1 cellular context compared by ENCODE assay signal in the genomic region with DNA sequence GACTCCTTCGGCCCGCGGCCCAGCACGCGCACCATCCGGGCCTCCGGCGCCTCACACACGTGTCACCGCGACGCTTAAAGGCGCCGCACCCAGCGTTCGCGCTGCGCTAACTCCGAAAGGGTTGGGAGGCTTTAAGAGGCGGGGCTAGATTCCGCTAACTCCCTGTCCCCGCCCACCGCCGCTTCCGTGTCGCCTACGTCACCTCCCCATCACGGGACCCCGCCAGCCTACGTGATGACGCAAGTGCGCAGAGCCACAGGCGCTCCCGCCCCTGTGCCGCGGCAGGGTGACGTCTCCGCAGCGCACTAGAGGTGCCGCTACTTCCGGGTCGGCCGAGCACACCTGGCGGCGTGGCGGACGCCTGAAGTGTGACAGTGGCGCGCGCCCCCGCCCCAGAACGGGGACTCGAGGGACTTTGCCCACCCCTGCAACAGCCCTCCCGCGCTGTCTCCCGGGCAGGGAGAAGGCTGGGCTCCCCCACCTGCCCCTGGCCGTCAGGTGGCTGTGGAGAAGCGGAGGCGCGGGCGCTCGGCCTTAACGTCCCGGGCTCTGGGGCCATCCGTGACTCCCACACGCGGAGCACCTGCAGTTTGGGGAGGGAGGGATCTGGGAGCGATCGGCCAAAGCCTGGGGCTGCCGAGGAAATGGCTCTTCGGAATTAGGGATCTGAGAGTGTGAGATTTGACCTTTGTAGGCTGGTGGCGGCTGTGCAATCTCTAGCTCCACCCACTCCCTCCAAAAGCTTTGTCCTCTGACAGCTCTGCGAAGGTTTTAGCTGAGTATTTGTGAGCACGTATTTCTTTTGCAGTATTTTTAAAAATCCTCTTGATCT.
TF ChIP-seq lines count a peak whose summit lies in the region.

A gene (minus strand): TSS at position 35 of the 832 bp plus-strand sequence. CDS start 4,451 bp downstream, outside the sequence.

TF ChIP-seq in K562, 482 proteins besides CTCF, POLR2A, EP300 and RAD21 (continued from another document and continues in another):
- TF ChIP-seq, protein P1, sequence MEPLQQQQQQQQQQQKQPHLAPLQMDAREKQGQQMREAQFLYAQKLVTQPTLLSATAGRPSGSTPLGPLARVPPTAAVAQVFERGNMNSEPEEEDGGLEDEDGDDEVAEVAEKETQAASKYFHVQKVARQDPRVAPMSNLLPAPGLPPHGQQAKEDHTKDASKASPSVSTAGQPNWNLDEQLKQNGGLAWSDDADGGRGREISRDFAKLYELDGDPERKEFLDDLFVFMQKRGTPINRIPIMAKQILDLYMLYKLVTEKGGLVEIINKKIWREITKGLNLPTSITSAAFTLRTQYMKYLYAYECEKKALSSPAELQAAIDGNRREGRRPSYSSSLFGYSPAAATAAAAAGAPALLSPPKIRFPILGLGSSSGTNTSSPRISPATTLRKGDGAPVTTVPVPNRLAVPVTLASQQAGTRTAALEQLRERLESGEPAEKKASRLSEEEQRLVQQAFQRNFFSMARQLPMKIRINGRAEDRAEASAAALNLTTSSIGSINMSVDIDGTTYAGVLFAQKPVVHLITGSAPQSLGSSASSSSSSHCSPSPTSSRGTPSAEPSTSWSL (CRISPR knock-in tag; IDR thresholded peaks at IDR 0.05; ENCODE audit: borderline replicate concordance) = no peak; the same call in 1 of the 2 replicates
- TF ChIP-seq CXXC5 (CRISPR knock-in tag; IDR thresholded peaks at IDR 0.05) = peak; percentile 97
- peak; percentile 92 for TF ChIP-seq GTF2E2 (tag; IDR thresholded peaks at IDR 0.05)
- TF ChIP-seq HNRNPL (IDR thresholded peaks at IDR 0.05; ENCODE audit: low read depth, low read length) = 0 out of 2 replicates have a peak, but pooled peaks have one; percentile 4
- peak; percentile 90 for TF ChIP-seq MTA1 (IDR thresholded peaks at IDR 0.05; ENCODE audit: borderline replicate concordance)
- TF ChIP-seq ETV5 (CRISPR knock-in tag; IDR thresholded peaks at IDR 0.05; ENCODE audit: low read depth) = peak; percentile 63; the same call in 1 of the 2 replicates
- peak; percentile 98 for TF ChIP-seq ELF2 (CRISPR knock-in tag; IDR thresholded peaks at IDR 0.05)
- TF ChIP-seq, protein P2, sequence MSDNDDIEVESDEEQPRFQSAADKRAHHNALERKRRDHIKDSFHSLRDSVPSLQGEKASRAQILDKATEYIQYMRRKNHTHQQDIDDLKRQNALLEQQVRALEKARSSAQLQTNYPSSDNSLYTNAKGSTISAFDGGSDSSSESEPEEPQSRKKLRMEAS (CRISPR knock-in tag; IDR thresholded peaks at IDR 0.05) = peak; percentile 91
- peak; percentile 31; the same call in 1 of the 2 replicates for TF ChIP-seq GATAD2A (IDR thresholded peaks at IDR 0.05)
- no peak for TF ChIP-seq SREBF2 (CRISPR knock-in tag; IDR thresholded peaks at IDR 0.05)
- TF ChIP-seq, protein P3, sequence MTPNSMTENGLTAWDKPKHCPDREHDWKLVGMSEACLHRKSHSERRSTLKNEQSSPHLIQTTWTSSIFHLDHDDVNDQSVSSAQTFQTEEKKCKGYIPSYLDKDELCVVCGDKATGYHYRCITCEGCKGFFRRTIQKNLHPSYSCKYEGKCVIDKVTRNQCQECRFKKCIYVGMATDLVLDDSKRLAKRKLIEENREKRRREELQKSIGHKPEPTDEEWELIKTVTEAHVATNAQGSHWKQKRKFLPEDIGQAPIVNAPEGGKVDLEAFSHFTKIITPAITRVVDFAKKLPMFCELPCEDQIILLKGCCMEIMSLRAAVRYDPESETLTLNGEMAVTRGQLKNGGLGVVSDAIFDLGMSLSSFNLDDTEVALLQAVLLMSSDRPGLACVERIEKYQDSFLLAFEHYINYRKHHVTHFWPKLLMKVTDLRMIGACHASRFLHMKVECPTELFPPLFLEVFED (CRISPR knock-in tag; conservative IDR thresholded peaks at IDR 0.05) = 0 out of 2 replicates have a peak, but pooled peaks have one; percentile 20
- peak; percentile 99 for TF ChIP-seq ATF7 (IDR thresholded peaks at IDR 0.05)
- no peak for TF ChIP-seq NELFE (IDR thresholded peaks at IDR 0.05; ENCODE audit: insufficient read depth, insufficient read length)
- TF ChIP-seq RHOXF2B (CRISPR knock-in tag; conservative IDR thresholded peaks at IDR 0.05) = no peak
- TF ChIP-seq TBP (optimal IDR thresholded peaks at IDR 0.05; ENCODE audit: low read depth, low read length) = peak; percentile 83
- TF ChIP-seq RBFOX2 (IDR thresholded peaks at IDR 0.05; ENCODE audit: low read depth, low read length) = peak; percentile 91
- TF ChIP-seq SP1 (CRISPR knock-in tag; IDR thresholded peaks at IDR 0.05) = peak; percentile 100
- peak; percentile 94 for TF ChIP-seq POLR2G (IDR thresholded peaks at IDR 0.05; ENCODE audit: low read depth, low read length)
- peak; percentile 82; the same call in 1 of the 2 replicates for TF ChIP-seq ZNF232 (CRISPR knock-in tag; IDR thresholded peaks at IDR 0.05)
- TF ChIP-seq TRIM24 (IDR thresholded peaks at IDR 0.05) = peak in 1 of 2 experiments; percentile 21; a peak in 1 of 4 replicates
- peak in 1 of 2 experiments; percentile 73; a peak in 2 of 4 replicates for TF ChIP-seq SRF (CRISPR knock-in tag; IDR thresholded peaks at IDR 0.05)
- peak; percentile 90 for TF ChIP-seq KHSRP (IDR thresholded peaks at IDR 0.05)
- peak; percentile 96 for TF ChIP-seq CEBPG (CRISPR knock-in tag; IDR thresholded peaks at IDR 0.05)
- peak; percentile 92 to 97 for TF ChIP-seq CEBPG (tag; conservative IDR thresholded peaks at IDR 0.05 in 1 of 2, IDR thresholded peaks at IDR 0.05 in 1 of 2)
- TF ChIP-seq RNF2 (IDR thresholded peaks at IDR 0.05) = peak; percentile 79
- peak; percentile 13; the same call in 1 of the 2 replicates for TF ChIP-seq HIVEP1 (CRISPR knock-in tag; IDR thresholded peaks at IDR 0.05)
- TF ChIP-seq EP400 (IDR thresholded peaks at IDR 0.05) = peak; percentile 98
- TF ChIP-seq, protein P4, sequence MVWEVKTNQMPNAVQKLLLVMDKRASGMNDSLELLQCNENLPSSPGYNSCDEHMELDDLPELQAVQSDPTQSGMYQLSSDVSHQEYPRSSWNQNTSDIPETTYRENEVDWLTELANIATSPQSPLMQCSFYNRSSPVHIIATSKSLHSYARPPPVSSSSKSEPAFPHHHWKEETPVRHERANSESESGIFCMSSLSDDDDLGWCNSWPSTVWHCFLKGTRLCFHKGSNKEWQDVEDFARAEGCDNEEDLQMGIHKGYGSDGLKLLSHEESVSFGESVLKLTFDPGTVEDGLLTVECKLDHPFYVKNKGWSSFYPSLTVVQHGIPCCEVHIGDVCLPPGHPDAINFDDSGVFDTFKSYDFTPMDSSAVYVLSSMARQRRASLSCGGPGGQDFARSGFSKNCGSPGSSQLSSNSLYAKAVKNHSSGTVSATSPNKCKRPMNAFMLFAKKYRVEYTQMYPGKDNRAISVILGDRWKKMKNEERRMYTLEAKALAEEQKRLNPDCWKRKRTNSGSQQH (CRISPR knock-in tag; IDR thresholded peaks at IDR 0.05) = peak; percentile 78; the same call in 1 of the 2 replicates
- TF ChIP-seq, protein P5, sequence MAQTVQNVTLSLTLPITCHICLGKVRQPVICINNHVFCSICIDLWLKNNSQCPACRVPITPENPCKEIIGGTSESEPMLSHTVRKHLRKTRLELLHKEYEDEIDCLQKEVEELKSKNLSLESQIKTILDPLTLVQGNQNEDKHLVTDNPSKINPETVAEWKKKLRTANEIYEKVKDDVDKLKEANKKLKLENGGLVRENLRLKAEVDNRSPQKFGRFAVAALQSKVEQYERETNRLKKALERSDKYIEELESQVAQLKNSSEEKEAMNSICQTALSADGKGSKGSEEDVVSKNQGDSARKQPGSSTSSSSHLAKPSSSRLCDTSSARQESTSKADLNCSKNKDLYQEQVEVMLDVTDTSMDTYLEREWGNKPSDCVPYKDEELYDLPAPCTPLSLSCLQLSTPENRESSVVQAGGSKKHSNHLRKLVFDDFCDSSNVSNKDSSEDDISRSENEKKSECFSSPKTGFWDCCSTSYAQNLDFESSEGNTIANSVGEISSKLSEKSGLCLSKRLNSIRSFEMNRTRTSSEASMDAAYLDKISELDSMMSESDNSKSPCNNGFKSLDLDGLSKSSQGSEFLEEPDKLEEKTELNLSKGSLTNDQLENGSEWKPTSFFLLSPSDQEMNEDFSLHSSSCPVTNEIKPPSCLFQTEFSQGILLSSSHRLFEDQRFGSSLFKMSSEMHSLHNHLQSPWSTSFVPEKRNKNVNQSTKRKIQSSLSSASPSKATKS (CRISPR knock-in tag; IDR thresholded peaks at IDR 0.05) = 0 out of 2 replicates have a peak, but pooled peaks have one; percentile 37
- TF ChIP-seq JUN (IDR thresholded peaks at IDR 0.05; ENCODE audit: borderline replicate concordance, low read depth, low read length) = peak; percentile 92
- peak; percentile 93 for TF ChIP-seq JUN (CRISPR knock-in tag; IDR thresholded peaks at IDR 0.05; ENCODE audit: borderline replicate concordance)
- peak in 1 of 2 experiments; percentile 11; a peak in 1 of 3 replicates for TF ChIP-seq CBX3 (IDR thresholded peaks at IDR 0.05; ENCODE audit: borderline replicate concordance in 1 of 2, low read length in 2 of 2)
- peak in 1 of 2 experiments; percentile 27; a peak in 1 of 4 replicates for TF ChIP-seq KDM4B (IDR thresholded peaks at IDR 0.05; ENCODE audit: borderline replicate concordance in 2 of 2, low read depth in 1 of 2)
- TF ChIP-seq KAT7 (CRISPR knock-in tag; IDR thresholded peaks at IDR 0.05; ENCODE audit: borderline replicate concordance) = 0 out of 2 replicates have a peak, but pooled peaks have one; percentile 71
- TF ChIP-seq ZEB2 (IDR thresholded peaks at IDR 0.05) = peak; percentile 96
- peak; percentile 45; the same call in 1 of the 2 replicates for TF ChIP-seq ZC3H4 (CRISPR knock-in tag; IDR thresholded peaks at IDR 0.05; ENCODE audit: borderline replicate concordance)
- TF ChIP-seq SAP30 (IDR thresholded peaks at IDR 0.05; ENCODE audit: borderline replicate concordance, insufficient read depth, low read depth, low read length, poor library complexity, severe bottlenecking) = peak; percentile 56
- TF ChIP-seq CBFA2T3 (IDR thresholded peaks at IDR 0.05) = peak; percentile 34; the same call in 1 of the 2 replicates
- TF ChIP-seq SMC3 (conservative IDR thresholded peaks at IDR 0.05; ENCODE audit: insufficient read depth, low read depth, low read length) = no peak
- TF ChIP-seq, protein P6, sequence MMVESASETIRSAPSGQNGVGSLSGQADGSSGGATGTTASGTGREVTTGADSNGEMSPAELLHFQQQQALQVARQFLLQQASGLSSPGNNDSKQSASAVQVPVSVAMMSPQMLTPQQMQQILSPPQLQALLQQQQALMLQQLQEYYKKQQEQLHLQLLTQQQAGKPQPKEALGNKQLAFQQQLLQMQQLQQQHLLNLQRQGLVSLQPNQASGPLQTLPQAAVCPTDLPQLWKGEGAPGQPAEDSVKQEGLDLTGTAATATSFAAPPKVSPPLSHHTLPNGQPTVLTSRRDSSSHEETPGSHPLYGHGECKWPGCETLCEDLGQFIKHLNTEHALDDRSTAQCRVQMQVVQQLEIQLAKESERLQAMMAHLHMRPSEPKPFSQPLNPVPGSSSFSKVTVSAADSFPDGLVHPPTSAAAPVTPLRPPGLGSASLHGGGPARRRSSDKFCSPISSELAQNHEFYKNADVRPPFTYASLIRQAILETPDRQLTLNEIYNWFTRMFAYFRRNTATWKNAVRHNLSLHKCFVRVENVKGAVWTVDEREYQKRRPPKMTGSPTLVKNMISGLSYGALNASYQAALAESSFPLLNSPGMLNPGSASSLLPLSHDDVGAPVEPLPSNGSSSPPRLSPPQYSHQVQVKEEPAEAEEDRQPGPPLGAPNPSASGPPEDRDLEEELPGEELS (CRISPR knock-in tag; IDR thresholded peaks at IDR 0.05; ENCODE audit: borderline replicate concordance) = peak; percentile 84
- peak; percentile 87; the same call in 1 of the 2 replicates for TF ChIP-seq NR4A1 (CRISPR knock-in tag; IDR thresholded peaks at IDR 0.05)
- no peak for TF ChIP-seq NR4A1 (tag; IDR thresholded peaks at IDR 0.05)
- TF ChIP-seq FOXK2 (conservative IDR thresholded peaks at IDR 0.05 in 1 of 2, IDR thresholded peaks at IDR 0.05 in 1 of 2; ENCODE audit: low read depth in 2 of 2) = peak; percentile 70 to 85; a peak in 3 of 4 replicates
- TF ChIP-seq ZBTB1 (CRISPR knock-in tag; IDR thresholded peaks at IDR 0.05; ENCODE audit: borderline replicate concordance, low read depth) = peak; percentile 40; the same call in 1 of the 2 replicates
- peak; percentile 73 for TF ChIP-seq MXI1 (IDR thresholded peaks at IDR 0.05; ENCODE audit: low read depth, low read length)
- TF ChIP-seq, protein P7, sequence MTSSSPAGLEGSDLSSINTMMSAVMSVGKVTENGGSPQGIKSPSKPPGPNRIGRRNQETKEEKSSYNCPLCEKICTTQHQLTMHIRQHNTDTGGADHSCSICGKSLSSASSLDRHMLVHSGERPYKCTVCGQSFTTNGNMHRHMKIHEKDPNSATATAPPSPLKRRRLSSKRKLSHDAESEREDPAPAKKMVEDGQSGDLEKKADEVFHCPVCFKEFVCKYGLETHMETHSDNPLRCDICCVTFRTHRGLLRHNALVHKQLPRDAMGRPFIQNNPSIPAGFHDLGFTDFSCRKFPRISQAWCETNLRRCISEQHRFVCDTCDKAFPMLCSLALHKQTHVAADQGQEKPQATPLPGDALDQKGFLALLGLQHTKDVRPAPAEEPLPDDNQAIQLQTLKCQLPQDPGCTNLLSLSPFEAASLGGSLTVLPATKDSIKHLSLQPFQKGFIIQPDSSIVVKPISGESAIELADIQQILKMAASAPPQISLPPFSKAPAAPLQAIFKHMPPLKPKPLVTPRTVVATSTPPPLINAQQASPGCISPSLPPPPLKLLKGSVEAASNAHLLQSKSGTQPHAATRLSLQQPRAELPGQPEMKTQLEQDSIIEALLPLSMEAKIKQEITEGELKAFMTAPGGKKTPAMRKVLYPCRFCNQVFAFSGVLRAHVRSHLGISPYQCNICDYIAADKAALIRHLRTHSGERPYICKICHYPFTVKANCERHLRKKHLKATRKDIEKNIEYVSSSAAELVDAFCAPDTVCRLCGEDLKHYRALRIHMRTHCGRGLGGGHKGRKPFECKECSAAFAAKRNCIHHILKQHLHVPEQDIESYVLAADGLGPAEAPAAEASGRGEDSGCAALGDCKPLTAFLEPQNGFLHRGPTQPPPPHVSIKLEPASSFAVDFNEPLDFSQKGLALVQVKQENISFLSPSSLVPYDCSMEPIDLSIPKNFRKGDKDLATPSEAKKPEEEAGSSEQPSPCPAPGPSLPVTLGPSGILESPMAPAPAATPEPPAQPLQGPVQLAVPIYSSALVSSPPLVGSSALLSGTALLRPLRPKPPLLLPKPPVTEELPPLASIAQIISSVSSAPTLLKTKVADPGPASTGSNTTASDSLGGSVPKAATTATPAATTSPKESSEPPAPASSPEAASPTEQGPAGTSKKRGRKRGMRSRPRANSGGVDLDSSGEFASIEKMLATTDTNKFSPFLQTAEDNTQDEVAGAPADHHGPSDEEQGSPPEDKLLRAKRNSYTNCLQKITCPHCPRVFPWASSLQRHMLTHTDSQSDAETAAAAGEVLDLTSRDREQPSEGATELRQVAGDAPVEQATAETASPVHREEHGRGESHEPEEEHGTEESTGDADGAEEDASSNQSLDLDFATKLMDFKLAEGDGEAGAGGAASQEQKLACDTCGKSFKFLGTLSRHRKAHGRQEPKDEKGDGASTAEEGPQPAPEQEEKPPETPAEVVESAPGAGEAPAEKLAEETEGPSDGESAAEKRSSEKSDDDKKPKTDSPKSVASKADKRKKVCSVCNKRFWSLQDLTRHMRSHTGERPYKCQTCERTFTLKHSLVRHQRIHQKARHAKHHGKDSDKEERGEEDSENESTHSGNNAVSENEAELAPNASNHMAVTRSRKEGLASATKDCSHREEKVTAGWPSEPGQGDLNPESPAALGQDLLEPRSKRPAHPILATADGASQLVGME (CRISPR knock-in tag; IDR thresholded peaks at IDR 0.05) = peak; percentile 88
- TF ChIP-seq HDAC1 (IDR thresholded peaks at IDR 0.05) = peak in 1 of 2 experiments; percentile 92; a peak in 3 of 4 replicates
- TF ChIP-seq SIRT6 (IDR thresholded peaks at IDR 0.05; ENCODE audit: low read depth, low read length) = no peak
- TF ChIP-seq POLR2B (IDR thresholded peaks at IDR 0.05; ENCODE audit: low read depth, partially characterized antibody) = peak; percentile 81
- TF ChIP-seq MBD2 (IDR thresholded peaks at IDR 0.05; ENCODE audit: borderline replicate concordance, low read depth) = peak; percentile 79; the same call in 1 of the 2 replicates
